In the genomic region with DNA sequence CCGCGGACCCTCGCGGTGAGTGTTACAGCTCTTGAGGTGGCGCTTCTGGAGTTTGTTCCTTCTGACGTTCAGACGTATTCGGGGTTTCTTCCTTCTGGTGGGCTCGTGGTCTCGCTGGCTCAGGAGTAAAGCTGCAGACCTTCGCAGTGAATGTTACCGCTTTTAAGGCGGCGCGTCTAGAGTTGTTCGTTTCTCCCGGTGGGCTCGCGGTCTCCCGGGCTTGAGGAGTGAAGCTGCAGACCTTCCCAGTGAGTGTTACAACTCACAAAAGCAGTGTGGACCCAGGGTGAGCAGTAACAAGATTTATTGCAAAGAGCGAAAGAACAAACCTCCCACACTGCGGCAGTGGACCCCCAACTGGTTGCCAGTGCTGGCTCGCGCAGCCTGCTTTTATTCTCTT, we compare ENCODE assay signal across 1 cellular context.
TF ChIP-seq lines count a peak whose summit lies in the region.

No MANE protein-coding gene starts in this region.

TF ChIP-seq in GM23338, 12 proteins besides CTCF, POLR2A, EP300 and RAD21 (continued from another document):
- TF ChIP-seq, protein P1, sequence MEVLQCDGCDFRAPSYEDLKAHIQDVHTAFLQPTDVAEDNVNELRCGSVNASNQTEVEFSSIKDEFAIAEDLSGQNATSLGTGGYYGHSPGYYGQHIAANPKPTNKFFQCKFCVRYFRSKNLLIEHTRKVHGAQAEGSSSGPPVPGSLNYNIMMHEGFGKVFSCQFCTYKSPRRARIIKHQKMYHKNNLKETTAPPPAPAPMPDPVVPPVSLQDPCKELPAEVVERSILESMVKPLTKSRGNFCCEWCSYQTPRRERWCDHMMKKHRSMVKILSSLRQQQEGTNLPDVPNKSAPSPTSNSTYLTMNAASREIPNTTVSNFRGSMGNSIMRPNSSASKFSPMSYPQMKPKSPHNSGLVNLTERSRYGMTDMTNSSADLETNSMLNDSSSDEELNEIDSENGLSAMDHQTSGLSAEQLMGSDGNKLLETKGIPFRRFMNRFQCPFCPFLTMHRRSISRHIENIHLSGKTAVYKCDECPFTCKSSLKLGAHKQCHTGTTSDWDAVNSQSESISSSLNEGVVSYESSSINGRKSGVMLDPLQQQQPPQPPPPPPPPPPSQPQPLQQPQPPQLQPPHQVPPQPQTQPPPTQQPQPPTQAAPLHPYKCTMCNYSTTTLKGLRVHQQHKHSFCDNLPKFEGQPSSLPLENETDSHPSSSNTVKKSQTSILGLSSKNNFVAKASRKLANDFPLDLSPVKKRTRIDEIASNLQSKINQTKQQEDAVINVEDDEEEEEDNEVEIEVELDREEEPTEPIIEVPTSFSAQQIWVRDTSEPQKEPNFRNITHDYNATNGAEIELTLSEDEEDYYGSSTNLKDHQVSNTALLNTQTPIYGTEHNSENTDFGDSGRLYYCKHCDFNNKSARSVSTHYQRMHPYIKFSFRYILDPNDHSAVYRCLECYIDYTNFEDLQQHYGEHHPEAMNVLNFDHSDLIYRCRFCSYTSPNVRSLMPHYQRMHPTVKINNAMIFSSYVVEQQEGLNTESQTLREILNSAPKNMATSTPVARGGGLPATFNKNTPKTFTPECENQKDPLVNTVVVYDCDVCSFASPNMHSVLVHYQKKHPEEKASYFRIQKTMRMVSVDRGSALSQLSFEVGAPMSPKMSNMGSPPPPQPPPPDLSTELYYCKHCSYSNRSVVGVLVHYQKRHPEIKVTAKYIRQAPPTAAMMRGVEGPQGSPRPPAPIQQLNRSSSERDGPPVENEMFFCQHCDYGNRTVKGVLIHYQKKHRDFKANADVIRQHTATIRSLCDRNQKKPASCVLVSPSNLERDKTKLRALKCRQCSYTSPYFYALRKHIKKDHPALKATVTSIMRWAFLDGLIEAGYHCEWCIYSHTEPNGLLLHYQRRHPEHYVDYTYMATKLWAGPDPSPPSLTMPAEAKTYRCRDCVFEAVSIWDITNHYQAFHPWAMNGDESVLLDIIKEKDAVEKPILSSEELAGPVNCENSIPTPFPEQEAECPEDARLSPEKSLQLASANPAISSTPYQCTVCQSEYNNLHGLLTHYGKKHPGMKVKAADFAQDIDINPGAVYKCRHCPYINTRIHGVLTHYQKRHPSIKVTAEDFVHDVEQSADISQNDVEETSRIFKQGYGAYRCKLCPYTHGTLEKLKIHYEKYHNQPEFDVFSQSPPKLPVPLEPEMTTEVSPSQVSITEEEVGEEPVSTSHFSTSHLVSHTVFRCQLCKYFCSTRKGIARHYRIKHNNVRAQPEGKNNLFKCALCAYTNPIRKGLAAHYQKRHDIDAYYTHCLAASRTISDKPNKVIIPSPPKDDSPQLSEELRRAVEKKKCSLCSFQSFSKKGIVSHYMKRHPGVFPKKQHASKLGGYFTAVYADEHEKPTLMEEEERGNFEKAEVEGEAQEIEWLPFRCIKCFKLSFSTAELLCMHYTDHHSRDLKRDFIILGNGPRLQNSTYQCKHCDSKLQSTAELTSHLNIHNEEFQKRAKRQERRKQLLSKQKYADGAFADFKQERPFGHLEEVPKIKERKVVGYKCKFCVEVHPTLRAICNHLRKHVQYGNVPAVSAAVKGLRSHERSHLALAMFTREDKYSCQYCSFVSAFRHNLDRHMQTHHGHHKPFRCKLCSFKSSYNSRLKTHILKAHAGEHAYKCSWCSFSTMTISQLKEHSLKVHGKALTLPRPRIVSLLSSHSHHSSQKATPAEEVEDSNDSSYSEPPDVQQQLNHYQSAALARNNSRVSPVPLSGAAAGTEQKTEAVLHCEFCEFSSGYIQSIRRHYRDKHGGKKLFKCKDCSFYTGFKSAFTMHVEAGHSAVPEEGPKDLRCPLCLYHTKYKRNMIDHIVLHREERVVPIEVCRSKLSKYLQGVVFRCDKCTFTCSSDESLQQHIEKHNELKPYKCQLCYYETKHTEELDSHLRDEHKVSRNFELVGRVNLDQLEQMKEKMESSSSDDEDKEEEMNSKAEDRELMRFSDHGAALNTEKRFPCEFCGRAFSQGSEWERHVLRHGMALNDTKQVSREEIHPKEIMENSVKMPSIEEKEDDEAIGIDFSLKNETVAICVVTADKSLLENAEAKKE (CRISPR knock-in tag; IDR thresholded peaks at IDR 0.05) = no peak
- no peak for TF ChIP-seq ZNF114 (CRISPR knock-in tag; IDR thresholded peaks at IDR 0.05)
